In the genomic region with DNA sequence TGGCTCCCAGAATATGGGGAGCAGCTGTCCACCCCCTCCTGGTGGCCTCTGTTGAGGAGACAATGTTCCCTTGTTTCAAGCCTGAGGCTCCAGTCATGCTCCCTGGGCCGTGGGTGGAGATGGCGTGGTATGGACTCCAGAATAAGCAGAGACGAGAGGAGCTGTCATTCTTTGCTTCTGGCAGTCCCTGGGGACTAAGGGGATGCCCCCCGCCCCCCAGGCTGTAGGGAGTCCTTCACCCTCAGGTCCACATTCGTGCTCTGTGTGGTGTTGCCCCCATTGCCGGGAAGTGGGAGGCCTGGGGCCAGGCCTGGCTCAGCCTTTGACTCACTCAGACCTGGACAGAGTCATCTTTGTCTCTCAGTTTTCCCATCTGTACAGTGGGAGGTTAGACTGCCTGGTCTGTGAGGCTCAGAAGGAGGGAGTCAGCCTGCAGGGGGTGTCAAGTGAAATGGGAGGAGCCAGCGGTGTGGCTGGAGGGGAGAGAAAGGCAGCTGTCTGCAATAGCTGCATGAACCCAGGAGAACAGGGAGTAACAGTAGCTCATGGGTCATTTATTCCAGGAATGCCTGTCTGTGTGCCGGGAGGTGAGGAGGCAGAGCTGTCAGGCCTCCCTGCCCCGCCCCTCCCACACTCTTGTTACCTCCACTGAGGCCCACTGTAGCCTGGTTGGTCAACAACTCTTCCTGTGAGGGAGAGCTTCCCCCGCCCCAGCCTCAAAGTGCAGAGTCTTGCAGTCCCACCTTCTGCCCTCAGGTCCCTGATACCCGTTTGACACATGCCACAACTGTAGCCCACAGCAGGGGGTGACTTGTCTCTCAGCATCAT, we compare ENCODE assay signal across 1 cellular context.
TF ChIP-seq lines count a peak whose summit lies in the region.

No MANE protein-coding gene starts in this region.

TF ChIP-seq in HepG2, 621 proteins besides CTCF, POLR2A, EP300 and RAD21 (continued from another document and continues in another):
- TF ChIP-seq, protein P1, sequence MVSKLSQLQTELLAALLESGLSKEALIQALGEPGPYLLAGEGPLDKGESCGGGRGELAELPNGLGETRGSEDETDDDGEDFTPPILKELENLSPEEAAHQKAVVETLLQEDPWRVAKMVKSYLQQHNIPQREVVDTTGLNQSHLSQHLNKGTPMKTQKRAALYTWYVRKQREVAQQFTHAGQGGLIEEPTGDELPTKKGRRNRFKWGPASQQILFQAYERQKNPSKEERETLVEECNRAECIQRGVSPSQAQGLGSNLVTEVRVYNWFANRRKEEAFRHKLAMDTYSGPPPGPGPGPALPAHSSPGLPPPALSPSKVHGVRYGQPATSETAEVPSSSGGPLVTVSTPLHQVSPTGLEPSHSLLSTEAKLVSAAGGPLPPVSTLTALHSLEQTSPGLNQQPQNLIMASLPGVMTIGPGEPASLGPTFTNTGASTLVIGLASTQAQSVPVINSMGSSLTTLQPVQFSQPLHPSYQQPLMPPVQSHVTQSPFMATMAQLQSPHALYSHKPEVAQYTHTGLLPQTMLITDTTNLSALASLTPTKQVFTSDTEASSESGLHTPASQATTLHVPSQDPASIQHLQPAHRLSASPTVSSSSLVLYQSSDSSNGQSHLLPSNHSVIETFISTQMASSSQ (IDR thresholded peaks at IDR 0.05; ENCODE audit: low read depth): no peak
- TF ChIP-seq, protein P1 (CRISPR knock-in tag; IDR thresholded peaks at IDR 0.05; ENCODE audit: borderline replicate concordance): peak; percentile 38; the same call in 1 of the 2 replicates
- TF ChIP-seq CEBPB (IDR thresholded peaks at IDR 0.05; ENCODE audit: borderline replicate concordance, low read depth, low read length) (no peak), ZNF629 (CRISPR knock-in tag; conservative IDR thresholded peaks at IDR 0.05) (peak; percentile 99), NFIC (IDR thresholded peaks at IDR 0.05; ENCODE audit: low read length) (no peak), ZNF703 (CRISPR knock-in tag; IDR thresholded peaks at IDR 0.05; ENCODE audit: borderline replicate concordance) (no peak), ZNF772 (CRISPR knock-in tag; IDR thresholded peaks at IDR 0.05) (no peak), HNRNPK (IDR thresholded peaks at IDR 0.05; ENCODE audit: low read depth, low read length, poor library complexity, severe bottlenecking) (no peak), ZNF598 (CRISPR knock-in tag; IDR thresholded peaks at IDR 0.05; ENCODE audit: borderline replicate concordance) (no peak), SP1 (IDR thresholded peaks at IDR 0.05) (no peak), SP1 (CRISPR knock-in tag; IDR thresholded peaks at IDR 0.05) (peak; percentile 44; the same call in 1 of the 2 replicates), ZNF430 (CRISPR knock-in tag; IDR thresholded peaks at IDR 0.05) (peak; percentile 68; the same call in 1 of the 2 replicates), NFRKB (IDR thresholded peaks at IDR 0.05) (no peak), HDAC1 (CRISPR knock-in tag; IDR thresholded peaks at IDR 0.05) (peak; percentile 82), YY1 (IDR thresholded peaks at IDR 0.05; ENCODE audit: insufficient read depth, insufficient replicate concordance, low read depth, low read length) (no peak), SRSF1 (optimal IDR thresholded peaks at IDR 0.05; ENCODE audit: low read depth, low read length) (no peak), CBX2 (IDR thresholded peaks at IDR 0.05; ENCODE audit: low read depth, low read length) (no peak), CBX2 (CRISPR knock-in tag; IDR thresholded peaks at IDR 0.05; ENCODE audit: low read depth) (no peak), HOXA3 (CRISPR knock-in tag; IDR thresholded peaks at IDR 0.05) (peak; percentile 42; the same call in 1 of the 2 replicates), ZMYM3 (CRISPR knock-in tag; IDR thresholded peaks at IDR 0.05) (peak; percentile 97)
- TF ChIP-seq, protein P2, sequence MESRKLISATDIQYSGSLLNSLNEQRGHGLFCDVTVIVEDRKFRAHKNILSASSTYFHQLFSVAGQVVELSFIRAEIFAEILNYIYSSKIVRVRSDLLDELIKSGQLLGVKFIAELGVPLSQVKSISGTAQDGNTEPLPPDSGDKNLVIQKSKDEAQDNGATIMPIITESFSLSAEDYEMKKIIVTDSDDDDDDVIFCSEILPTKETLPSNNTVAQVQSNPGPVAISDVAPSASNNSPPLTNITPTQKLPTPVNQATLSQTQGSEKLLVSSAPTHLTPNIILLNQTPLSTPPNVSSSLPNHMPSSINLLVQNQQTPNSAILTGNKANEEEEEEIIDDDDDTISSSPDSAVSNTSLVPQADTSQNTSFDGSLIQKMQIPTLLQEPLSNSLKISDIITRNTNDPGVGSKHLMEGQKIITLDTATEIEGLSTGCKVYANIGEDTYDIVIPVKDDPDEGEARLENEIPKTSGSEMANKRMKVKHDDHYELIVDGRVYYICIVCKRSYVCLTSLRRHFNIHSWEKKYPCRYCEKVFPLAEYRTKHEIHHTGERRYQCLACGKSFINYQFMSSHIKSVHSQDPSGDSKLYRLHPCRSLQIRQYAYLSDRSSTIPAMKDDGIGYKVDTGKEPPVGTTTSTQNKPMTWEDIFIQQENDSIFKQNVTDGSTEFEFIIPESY (CRISPR knock-in tag; IDR thresholded peaks at IDR 0.05): 0 out of 2 replicates have a peak, but pooled peaks have one; percentile 7
- TF ChIP-seq, protein P3, sequence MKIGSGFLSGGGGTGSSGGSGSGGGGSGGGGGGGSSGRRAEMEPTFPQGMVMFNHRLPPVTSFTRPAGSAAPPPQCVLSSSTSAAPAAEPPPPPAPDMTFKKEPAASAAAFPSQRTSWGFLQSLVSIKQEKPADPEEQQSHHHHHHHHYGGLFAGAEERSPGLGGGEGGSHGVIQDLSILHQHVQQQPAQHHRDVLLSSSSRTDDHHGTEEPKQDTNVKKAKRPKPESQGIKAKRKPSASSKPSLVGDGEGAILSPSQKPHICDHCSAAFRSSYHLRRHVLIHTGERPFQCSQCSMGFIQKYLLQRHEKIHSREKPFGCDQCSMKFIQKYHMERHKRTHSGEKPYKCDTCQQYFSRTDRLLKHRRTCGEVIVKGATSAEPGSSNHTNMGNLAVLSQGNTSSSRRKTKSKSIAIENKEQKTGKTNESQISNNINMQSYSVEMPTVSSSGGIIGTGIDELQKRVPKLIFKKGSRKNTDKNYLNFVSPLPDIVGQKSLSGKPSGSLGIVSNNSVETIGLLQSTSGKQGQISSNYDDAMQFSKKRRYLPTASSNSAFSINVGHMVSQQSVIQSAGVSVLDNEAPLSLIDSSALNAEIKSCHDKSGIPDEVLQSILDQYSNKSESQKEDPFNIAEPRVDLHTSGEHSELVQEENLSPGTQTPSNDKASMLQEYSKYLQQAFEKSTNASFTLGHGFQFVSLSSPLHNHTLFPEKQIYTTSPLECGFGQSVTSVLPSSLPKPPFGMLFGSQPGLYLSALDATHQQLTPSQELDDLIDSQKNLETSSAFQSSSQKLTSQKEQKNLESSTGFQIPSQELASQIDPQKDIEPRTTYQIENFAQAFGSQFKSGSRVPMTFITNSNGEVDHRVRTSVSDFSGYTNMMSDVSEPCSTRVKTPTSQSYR (CRISPR knock-in tag; IDR thresholded peaks at IDR 0.05; ENCODE audit: borderline replicate concordance): peak; percentile 41; the same call in 1 of the 2 replicates
- TF ChIP-seq, protein P4, sequence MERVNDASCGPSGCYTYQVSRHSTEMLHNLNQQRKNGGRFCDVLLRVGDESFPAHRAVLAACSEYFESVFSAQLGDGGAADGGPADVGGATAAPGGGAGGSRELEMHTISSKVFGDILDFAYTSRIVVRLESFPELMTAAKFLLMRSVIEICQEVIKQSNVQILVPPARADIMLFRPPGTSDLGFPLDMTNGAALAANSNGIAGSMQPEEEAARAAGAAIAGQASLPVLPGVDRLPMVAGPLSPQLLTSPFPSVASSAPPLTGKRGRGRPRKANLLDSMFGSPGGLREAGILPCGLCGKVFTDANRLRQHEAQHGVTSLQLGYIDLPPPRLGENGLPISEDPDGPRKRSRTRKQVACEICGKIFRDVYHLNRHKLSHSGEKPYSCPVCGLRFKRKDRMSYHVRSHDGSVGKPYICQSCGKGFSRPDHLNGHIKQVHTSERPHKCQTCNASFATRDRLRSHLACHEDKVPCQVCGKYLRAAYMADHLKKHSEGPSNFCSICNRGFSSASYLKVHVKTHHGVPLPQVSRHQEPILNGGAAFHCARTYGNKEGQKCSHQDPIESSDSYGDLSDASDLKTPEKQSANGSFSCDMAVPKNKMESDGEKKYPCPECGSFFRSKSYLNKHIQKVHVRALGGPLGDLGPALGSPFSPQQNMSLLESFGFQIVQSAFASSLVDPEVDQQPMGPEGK (CRISPR knock-in tag; IDR thresholded peaks at IDR 0.05): peak; percentile 80
- TF ChIP-seq, protein P5, sequence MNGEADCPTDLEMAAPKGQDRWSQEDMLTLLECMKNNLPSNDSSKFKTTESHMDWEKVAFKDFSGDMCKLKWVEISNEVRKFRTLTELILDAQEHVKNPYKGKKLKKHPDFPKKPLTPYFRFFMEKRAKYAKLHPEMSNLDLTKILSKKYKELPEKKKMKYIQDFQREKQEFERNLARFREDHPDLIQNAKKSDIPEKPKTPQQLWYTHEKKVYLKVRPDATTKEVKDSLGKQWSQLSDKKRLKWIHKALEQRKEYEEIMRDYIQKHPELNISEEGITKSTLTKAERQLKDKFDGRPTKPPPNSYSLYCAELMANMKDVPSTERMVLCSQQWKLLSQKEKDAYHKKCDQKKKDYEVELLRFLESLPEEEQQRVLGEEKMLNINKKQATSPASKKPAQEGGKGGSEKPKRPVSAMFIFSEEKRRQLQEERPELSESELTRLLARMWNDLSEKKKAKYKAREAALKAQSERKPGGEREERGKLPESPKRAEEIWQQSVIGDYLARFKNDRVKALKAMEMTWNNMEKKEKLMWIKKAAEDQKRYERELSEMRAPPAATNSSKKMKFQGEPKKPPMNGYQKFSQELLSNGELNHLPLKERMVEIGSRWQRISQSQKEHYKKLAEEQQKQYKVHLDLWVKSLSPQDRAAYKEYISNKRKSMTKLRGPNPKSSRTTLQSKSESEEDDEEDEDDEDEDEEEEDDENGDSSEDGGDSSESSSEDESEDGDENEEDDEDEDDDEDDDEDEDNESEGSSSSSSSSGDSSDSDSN (CRISPR knock-in tag; IDR thresholded peaks at IDR 0.05): peak; percentile 58
- TF ChIP-seq, protein P6, sequence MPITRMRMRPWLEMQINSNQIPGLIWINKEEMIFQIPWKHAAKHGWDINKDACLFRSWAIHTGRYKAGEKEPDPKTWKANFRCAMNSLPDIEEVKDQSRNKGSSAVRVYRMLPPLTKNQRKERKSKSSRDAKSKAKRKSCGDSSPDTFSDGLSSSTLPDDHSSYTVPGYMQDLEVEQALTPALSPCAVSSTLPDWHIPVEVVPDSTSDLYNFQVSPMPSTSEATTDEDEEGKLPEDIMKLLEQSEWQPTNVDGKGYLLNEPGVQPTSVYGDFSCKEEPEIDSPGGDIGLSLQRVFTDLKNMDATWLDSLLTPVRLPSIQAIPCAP (CRISPR knock-in tag; IDR thresholded peaks at IDR 0.05; ENCODE audit: low read depth): no peak
- TF ChIP-seq, protein P7, sequence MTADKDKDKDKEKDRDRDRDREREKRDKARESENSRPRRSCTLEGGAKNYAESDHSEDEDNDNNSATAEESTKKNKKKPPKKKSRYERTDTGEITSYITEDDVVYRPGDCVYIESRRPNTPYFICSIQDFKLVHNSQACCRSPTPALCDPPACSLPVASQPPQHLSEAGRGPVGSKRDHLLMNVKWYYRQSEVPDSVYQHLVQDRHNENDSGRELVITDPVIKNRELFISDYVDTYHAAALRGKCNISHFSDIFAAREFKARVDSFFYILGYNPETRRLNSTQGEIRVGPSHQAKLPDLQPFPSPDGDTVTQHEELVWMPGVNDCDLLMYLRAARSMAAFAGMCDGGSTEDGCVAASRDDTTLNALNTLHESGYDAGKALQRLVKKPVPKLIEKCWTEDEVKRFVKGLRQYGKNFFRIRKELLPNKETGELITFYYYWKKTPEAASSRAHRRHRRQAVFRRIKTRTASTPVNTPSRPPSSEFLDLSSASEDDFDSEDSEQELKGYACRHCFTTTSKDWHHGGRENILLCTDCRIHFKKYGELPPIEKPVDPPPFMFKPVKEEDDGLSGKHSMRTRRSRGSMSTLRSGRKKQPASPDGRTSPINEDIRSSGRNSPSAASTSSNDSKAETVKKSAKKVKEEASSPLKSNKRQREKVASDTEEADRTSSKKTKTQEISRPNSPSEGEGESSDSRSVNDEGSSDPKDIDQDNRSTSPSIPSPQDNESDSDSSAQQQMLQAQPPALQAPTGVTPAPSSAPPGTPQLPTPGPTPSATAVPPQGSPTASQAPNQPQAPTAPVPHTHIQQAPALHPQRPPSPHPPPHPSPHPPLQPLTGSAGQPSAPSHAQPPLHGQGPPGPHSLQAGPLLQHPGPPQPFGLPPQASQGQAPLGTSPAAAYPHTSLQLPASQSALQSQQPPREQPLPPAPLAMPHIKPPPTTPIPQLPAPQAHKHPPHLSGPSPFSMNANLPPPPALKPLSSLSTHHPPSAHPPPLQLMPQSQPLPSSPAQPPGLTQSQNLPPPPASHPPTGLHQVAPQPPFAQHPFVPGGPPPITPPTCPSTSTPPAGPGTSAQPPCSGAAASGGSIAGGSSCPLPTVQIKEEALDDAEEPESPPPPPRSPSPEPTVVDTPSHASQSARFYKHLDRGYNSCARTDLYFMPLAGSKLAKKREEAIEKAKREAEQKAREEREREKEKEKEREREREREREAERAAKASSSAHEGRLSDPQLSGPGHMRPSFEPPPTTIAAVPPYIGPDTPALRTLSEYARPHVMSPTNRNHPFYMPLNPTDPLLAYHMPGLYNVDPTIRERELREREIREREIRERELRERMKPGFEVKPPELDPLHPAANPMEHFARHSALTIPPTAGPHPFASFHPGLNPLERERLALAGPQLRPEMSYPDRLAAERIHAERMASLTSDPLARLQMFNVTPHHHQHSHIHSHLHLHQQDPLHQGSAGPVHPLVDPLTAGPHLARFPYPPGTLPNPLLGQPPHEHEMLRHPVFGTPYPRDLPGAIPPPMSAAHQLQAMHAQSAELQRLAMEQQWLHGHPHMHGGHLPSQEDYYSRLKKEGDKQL (CRISPR knock-in tag; IDR thresholded peaks at IDR 0.05; ENCODE audit: low read depth): peak; percentile 53; the same call in 1 of the 2 replicates
- TF ChIP-seq, protein P8, sequence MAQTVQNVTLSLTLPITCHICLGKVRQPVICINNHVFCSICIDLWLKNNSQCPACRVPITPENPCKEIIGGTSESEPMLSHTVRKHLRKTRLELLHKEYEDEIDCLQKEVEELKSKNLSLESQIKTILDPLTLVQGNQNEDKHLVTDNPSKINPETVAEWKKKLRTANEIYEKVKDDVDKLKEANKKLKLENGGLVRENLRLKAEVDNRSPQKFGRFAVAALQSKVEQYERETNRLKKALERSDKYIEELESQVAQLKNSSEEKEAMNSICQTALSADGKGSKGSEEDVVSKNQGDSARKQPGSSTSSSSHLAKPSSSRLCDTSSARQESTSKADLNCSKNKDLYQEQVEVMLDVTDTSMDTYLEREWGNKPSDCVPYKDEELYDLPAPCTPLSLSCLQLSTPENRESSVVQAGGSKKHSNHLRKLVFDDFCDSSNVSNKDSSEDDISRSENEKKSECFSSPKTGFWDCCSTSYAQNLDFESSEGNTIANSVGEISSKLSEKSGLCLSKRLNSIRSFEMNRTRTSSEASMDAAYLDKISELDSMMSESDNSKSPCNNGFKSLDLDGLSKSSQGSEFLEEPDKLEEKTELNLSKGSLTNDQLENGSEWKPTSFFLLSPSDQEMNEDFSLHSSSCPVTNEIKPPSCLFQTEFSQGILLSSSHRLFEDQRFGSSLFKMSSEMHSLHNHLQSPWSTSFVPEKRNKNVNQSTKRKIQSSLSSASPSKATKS (CRISPR knock-in tag; IDR thresholded peaks at IDR 0.05): no peak
